In genomic region chr2:113257511-113258264, GRCh38 we compare ENCODE assay signal across 1 cellular context.
TF ChIP-seq lines count a peak whose summit lies in the region.

No MANE protein-coding gene starts in this region.

TF ChIP-seq in GM12878, 131 proteins besides CTCF, POLR2A, EP300 and RAD21 (continued from another document):
- no peak for TF ChIP-seq ASH2L (IDR thresholded peaks at IDR 0.05; ENCODE audit: borderline replicate concordance, low read depth)
